Comparison of ENCODE assay signal across 8 cellular contexts in the genomic region with DNA sequence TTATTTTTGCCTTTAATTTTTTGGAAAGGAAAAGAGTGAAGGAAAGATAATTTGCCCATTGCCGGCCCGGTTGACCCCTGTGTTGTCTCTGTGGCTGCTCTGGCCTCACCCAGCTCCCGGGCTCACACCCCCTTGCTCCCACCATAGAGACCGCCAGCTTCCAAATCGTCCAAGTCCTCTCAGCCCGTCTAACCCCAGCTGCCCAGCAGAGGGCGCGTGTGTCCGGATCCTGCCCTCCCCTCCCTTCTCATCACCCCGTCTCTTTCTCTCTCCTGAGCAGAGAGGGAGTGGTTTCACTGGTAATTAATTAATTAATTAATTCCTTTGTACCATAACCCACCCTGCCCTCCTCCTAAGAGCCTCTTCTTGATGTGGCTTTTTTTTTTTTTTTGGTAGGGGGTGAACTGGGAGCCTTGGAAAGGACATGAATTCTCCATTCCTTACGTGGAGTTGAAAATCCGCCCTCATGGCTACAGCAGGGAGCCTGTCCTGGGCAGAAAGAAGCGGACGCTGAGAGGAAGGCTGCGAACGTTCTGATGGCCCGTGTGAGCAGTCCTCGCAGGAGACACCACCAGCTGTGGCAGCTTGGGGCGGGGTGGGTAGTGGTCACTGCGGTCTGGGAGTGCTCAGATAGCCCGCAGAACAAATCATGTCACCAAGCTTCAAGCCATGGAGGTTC. TPM values are rescaled to one million over a fixed set of nuclear protein-coding genes. Genes with fewer than 3 reads are reported as not detected.
DNase-seq lines count a peak whose midpoint lies in the region; TF ChIP-seq lines count a peak whose summit lies in the region.

No MANE protein-coding gene starts in this region.

- no TSS peak for BruUV-seq in PC-9 (replicated peaks; lab: Mats Ljungman, UMichigan)

- no peaks in the 10 kb centered on the region for H3K79me2 ChIP-seq in PC-9 (ENCODE audit: low read depth)

- H3K36me3 ChIP-seq in PC-9 (ENCODE audit: low read depth): no peaks in the 10 kb centered on the region

- no peak overlapping the region for H3K4me3 Mint-ChIP-seq in activated T-cell treated with anti-CD3 and anti-CD28 coated beads, Interleukin-2, amount 50 U/mL, for 24 hours
- H3K4me3 Mint-ChIP-seq in neural crest cell: no peak overlapping the region

- no peaks in the 10 kb centered on the region for H3K9me2 ChIP-seq in PC-9 (ENCODE audit: insufficient read depth)

- no peaks in the 10 kb centered on the region for H3F3A ChIP-seq in PC-9 (ENCODE audit: insufficient read depth, low read depth)

- H3K4me1 ChIP-seq in PC-9 (replicated peaks; ENCODE audit: insufficient read depth): peaks cover 8% of the 10 kb centered on the region

- peak overlapping the region; percentile 63 for H3K4me2 ChIP-seq in PC-9

- H3K36me3 Mint-ChIP-seq in activated T-cell treated with anti-CD3 and anti-CD28 coated beads, Interleukin-2, amount 50 U/mL, for 24 hours (ENCODE audit: low read depth): no peaks in the 10 kb centered on the region
- no peaks in the 10 kb centered on the region for H3K36me3 Mint-ChIP-seq in neural crest cell (ENCODE audit: low read depth)

- H3K4me3 ChIP-seq in PC-9: no peak overlapping the region
- no peak overlapping the region for H3K4me3 ChIP-seq in fibroblast of mammary gland (ENCODE audit: control insufficient read depth, low read depth, low read length)

- CTCF ChIA-PET in PC-9 (lab: Charles Lee): interaction anchor here (0.5 to 2.1 kb wide), 9 partner anchors 21 to 925 kb away, joined by 3 to 12 read pairs (median 7); partner anchors contain the start of gene TNN

- 0 out of 2 replicates have a peak, but pooled peaks cover 9% of the 10 kb centered on the region for H3K27me3 ChIP-seq in PC-9 (ENCODE audit: insufficient read depth, low read depth)

- DNase-seq in NK-92 treated with Interleukin-12 subunit alpha and Interleukin-12 subunit beta, amount 100 ng/mL, for 24 hours (lab: John Stamatoyannopoulos, UW): peak; percentile 34
- DNase-seq in NK-92 (lab: John Stamatoyannopoulos, UW; ENCODE audit: unreplicated experiment) (no peak), HUDEP-2 (lab: John Stamatoyannopoulos, UW; ENCODE audit: unreplicated experiment in 76 of 76) (peak in 50 of 76 experiments; percentile 2 to 60 (median 30)), PC-9 (peak in 1 of 2 experiments; percentile 59), fibroblast of mammary gland (ENCODE audit: low read depth) (peak; percentile 48), neural crest cell (ENCODE audit: low read depth, low spot score) (peak; percentile 83), superior temporal gyrus (ENCODE audit: extremely low spot score) (peak; percentile 59)
- DNase-seq in activated T-cell treated with anti-CD3 and anti-CD28 coated beads, Interleukin-2, amount 50 U/mL, for 24 hours: peak; percentile 81

- peaks cover 30% of the 10 kb centered on the region for H3K27me3 Mint-ChIP-seq in activated T-cell treated with anti-CD3 and anti-CD28 coated beads, Interleukin-2, amount 50 U/mL, for 24 hours
- H3K27me3 Mint-ChIP-seq in neural crest cell (ENCODE audit: low read depth): peaks cover 14% of the 10 kb centered on the region

- TF ChIP-seq CTCF in PC-9 (conservative IDR thresholded peaks at IDR 0.05) (peak; percentile 86), fibroblast of mammary gland (conservative IDR thresholded peaks at IDR 0.05; ENCODE audit: control insufficient read depth, insufficient read depth, low read depth, low read length) (peak; percentile 82), neural crest cell (conservative IDR thresholded peaks at IDR 0.05) (peak; percentile 84)

- H3K4me1 Mint-ChIP-seq in activated T-cell treated with anti-CD3 and anti-CD28 coated beads, Interleukin-2, amount 50 U/mL, for 24 hours (ENCODE audit: low read depth): peaks cover 8% of the 10 kb centered on the region
- peaks cover 15% of the 10 kb centered on the region for H3K4me1 Mint-ChIP-seq in neural crest cell

- H3K9me3 ChIP-seq in PC-9 (ENCODE audit: insufficient read depth, low read depth): no peaks in the 10 kb centered on the region

- H3K27ac ChIP-seq in PC-9: no peak overlapping the region

- no peaks in the 10 kb centered on the region for H4K20me1 ChIP-seq in PC-9 (ENCODE audit: insufficient read depth)

- intact Hi-C loops in PC-9 (cut with micrococcal nuclease; ENCODE audit: unreplicated experiment): no loop called here

- no peak overlapping the region for H2AFZ ChIP-seq in PC-9

- H3K27ac Mint-ChIP-seq in activated T-cell treated with anti-CD3 and anti-CD28 coated beads, Interleukin-2, amount 50 U/mL, for 24 hours: no peak overlapping the region
- no peak overlapping the region for H3K27ac Mint-ChIP-seq in neural crest cell (ENCODE audit: unreplicated experiment)

- no peaks in the 10 kb centered on the region for H3K9me3 Mint-ChIP-seq in activated T-cell treated with anti-CD3 and anti-CD28 coated beads, Interleukin-2, amount 50 U/mL, for 24 hours
- H3K9me3 Mint-ChIP-seq in neural crest cell: no peaks in the 10 kb centered on the region

- POLR2A ChIA-PET in PC-9 (lab: Charles Lee; ENCODE audit: unreplicated experiment): interaction anchor here (0.6 kb wide), 1 partner anchor 700 kb away, joined by 6 read pairs; no protein-coding TSS in a partner anchor

RNA-seq across cellular contexts. Expression of gene KIAA0040, which starts 45.9 kb away (rescaled TPM):
- total RNA-seq in PC-9 (2021) (8.8 and 9.5 TPM in 2 replicates), neural crest cell (0.14 and 0.42 TPM in 2 replicates)
